Comparison of ENCODE assay signal across 1 cellular context in the genomic region with DNA sequence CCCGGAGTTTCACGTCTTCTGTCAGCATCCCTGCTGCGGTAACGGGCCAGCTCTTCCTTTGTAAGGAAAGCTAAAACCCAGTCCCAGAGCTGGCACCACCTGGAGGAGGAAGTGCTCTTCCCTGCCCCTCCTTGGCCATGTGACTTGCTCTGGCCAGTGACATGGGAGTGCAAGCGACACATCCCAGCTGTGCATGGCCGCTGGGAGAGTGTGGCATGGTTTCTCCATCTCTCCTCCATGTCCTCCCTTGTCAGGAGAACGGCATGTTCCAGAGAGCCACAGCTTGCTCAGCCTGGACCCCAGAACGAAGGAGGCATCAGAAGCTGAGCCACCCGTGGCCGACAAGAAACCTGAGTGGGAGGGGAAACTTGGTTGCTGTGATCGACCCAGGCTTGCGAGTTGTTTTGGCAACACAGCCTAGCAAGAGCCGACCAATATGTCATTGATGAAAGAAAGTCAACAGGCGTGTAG.
A peak's percentile ranks its signal among the peaks of the same experiment; 100 is the strongest.
TF ChIP-seq lines count a peak whose summit lies in the region.

No MANE protein-coding gene starts in this region.

TF ChIP-seq in HepG2, 621 proteins besides CTCF, POLR2A, EP300 and RAD21 (continued from another document and continues in another):
- TF ChIP-seq, protein P1, sequence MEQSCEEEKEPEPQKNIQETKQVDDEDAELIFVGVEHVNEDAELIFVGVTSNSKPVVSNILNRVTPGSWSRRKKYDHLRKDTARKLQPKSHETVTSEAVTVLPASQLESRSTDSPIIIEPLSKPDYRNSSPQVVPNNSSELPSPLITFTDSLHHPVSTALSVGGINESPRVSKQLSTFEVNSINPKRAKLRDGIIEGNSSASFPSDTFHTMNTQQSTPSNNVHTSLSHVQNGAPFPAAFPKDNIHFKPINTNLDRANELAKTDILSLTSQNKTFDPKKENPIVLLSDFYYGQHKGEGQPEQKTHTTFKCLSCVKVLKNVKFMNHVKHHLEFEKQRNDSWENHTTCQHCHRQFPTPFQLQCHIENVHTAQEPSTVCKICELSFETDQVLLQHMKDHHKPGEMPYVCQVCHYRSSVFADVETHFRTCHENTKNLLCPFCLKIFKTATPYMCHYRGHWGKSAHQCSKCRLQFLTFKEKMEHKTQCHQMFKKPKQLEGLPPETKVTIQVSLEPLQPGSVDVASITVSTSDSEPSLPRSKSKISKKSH (CRISPR knock-in tag; IDR thresholded peaks at IDR 0.05; ENCODE audit: borderline replicate concordance) = 0 out of 2 replicates have a peak, but pooled peaks have one; percentile 60
- no peak for TF ChIP-seq MYNN (CRISPR knock-in tag; IDR thresholded peaks at IDR 0.05; ENCODE audit: low read depth)
- TF ChIP-seq, protein P2, sequence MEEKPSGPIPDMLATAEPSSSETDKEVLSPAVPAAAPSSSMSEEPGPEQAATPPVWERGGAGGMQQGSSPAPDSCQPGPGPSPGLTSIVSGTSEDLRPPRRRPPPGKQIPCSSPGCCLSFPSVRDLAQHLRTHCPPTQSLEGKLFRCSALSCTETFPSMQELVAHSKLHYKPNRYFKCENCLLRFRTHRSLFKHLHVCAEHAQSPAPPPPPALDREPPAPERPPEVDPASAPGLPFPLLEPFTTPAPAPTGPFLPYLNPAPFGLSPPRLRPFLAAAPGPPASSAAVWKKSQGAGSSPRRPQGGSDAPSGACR (CRISPR knock-in tag; IDR thresholded peaks at IDR 0.05) = no peak
- no peak for TF ChIP-seq RFX1 (IDR thresholded peaks at IDR 0.05)
- TF ChIP-seq, protein P3, sequence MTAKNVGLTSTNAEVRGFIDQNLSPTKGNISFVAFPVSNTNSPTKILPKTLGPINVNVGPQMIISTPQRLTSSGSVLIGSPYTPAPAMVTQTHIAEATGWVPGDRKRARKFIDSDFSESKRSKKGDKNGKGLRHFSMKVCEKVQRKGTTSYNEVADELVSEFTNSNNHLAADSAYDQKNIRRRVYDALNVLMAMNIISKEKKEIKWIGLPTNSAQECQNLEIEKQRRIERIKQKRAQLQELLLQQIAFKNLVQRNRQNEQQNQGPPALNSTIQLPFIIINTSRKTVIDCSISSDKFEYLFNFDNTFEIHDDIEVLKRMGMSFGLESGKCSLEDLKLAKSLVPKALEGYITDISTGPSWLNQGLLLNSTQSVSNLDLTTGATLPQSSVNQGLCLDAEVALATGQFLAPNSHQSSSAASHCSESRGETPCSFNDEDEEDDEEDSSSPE (CRISPR knock-in tag; IDR thresholded peaks at IDR 0.05) = no peak
- TF ChIP-seq ZNF446 (CRISPR knock-in tag; IDR thresholded peaks at IDR 0.05) = no peak
- TF ChIP-seq POLR2G (IDR thresholded peaks at IDR 0.05; ENCODE audit: low read depth, low read length) = peak; percentile 25; the same call in 1 of the 2 replicates
- TF ChIP-seq, protein P4, sequence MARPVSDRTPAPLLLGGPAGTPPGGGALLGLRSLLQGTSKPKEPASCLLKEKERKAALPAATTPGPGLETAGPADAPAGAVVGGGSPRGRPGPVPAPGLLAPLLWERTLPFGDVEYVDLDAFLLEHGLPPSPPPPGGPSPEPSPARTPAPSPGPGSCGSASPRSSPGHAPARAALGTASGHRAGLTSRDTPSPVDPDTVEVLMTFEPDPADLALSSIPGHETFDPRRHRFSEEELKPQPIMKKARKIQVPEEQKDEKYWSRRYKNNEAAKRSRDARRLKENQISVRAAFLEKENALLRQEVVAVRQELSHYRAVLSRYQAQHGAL (CRISPR knock-in tag; IDR thresholded peaks at IDR 0.05; ENCODE audit: not compliant biosample characterization) = no peak
- TF ChIP-seq, protein P5, sequence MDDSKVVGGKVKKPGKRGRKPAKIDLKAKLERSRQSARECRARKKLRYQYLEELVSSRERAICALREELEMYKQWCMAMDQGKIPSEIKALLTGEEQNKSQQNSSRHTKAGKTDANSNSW (CRISPR knock-in tag; IDR thresholded peaks at IDR 0.05; ENCODE audit: borderline replicate concordance) = no peak
- TF ChIP-seq, protein P6, sequence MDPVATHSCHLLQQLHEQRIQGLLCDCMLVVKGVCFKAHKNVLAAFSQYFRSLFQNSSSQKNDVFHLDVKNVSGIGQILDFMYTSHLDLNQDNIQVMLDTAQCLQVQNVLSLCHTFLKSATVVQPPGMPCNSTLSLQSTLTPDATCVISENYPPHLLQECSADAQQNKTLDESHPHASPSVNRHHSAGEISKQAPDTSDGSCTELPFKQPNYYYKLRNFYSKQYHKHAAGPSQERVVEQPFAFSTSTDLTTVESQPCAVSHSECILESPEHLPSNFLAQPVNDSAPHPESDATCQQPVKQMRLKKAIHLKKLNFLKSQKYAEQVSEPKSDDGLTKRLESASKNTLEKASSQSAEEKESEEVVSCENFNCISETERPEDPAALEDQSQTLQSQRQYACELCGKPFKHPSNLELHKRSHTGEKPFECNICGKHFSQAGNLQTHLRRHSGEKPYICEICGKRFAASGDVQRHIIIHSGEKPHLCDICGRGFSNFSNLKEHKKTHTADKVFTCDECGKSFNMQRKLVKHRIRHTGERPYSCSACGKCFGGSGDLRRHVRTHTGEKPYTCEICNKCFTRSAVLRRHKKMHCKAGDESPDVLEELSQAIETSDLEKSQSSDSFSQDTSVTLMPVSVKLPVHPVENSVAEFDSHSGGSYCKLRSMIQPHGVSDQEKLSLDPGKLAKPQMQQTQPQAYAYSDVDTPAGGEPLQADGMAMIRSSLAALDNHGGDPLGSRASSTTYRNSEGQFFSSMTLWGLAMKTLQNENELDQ (CRISPR knock-in tag; IDR thresholded peaks at IDR 0.05; ENCODE audit: borderline replicate concordance) = no peak
- TF ChIP-seq NRL (CRISPR knock-in tag; IDR thresholded peaks at IDR 0.05; ENCODE audit: borderline replicate concordance) = no peak
- TF ChIP-seq KLF15 (CRISPR knock-in tag; IDR thresholded peaks at IDR 0.05; ENCODE audit: borderline replicate concordance) = no peak
- TF ChIP-seq SIX1 (CRISPR knock-in tag; IDR thresholded peaks at IDR 0.05; ENCODE audit: borderline replicate concordance) = no peak
- no peak for TF ChIP-seq MLLT10 (CRISPR knock-in tag; IDR thresholded peaks at IDR 0.05)
- no peak for TF ChIP-seq ZFAT (CRISPR knock-in tag; conservative IDR thresholded peaks at IDR 0.05)
- TF ChIP-seq, protein P7, sequence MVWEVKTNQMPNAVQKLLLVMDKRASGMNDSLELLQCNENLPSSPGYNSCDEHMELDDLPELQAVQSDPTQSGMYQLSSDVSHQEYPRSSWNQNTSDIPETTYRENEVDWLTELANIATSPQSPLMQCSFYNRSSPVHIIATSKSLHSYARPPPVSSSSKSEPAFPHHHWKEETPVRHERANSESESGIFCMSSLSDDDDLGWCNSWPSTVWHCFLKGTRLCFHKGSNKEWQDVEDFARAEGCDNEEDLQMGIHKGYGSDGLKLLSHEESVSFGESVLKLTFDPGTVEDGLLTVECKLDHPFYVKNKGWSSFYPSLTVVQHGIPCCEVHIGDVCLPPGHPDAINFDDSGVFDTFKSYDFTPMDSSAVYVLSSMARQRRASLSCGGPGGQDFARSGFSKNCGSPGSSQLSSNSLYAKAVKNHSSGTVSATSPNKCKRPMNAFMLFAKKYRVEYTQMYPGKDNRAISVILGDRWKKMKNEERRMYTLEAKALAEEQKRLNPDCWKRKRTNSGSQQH (CRISPR knock-in tag; IDR thresholded peaks at IDR 0.05; ENCODE audit: low read depth) = no peak
- TF ChIP-seq, protein P8, sequence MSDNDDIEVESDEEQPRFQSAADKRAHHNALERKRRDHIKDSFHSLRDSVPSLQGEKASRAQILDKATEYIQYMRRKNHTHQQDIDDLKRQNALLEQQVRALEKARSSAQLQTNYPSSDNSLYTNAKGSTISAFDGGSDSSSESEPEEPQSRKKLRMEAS (IDR thresholded peaks at IDR 0.05) = no peak
- TF ChIP-seq, protein P9, sequence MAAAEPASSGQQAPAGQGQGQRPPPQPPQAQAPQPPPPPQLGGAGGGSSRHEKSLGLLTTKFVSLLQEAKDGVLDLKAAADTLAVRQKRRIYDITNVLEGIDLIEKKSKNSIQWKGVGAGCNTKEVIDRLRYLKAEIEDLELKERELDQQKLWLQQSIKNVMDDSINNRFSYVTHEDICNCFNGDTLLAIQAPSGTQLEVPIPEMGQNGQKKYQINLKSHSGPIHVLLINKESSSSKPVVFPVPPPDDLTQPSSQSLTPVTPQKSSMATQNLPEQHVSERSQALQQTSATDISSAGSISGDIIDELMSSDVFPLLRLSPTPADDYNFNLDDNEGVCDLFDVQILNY (CRISPR knock-in tag; conservative IDR thresholded peaks at IDR 0.05) = no peak
- TF ChIP-seq, protein P10, sequence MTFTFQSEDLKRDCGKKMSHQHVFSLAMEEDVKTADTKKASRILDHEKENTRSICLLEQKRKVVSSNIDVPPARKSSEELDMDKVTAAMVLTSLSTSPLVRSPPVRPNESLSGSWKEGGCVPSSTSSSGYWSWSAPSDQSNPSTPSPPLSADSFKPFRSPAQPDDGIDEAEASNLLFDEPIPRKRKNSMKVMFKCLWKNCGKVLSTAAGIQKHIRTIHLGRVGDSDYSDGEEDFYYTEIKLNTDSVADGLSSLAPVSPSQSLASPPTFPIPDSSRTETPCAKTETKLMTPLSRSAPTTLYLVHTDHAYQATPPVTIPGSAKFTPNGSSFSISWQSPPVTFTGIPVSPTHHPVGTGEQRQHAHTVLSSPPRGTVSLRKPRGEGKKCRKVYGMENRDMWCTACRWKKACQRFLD (CRISPR knock-in tag; IDR thresholded peaks at IDR 0.05; ENCODE audit: borderline replicate concordance) = no peak
- no peak for TF ChIP-seq ZNF556 (CRISPR knock-in tag; IDR thresholded peaks at IDR 0.05; ENCODE audit: borderline replicate concordance)
- TF ChIP-seq FOXC1 (CRISPR knock-in tag; IDR thresholded peaks at IDR 0.05; ENCODE audit: borderline replicate concordance) = no peak
- TF ChIP-seq, protein P11, sequence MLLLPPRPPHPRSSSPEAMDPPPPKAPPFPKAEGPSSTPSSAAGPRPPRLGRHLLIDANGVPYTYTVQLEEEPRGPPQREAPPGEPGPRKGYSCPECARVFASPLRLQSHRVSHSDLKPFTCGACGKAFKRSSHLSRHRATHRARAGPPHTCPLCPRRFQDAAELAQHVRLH (CRISPR knock-in tag; IDR thresholded peaks at IDR 0.05; ENCODE audit: borderline replicate concordance, low read depth) = no peak
- no peak for TF ChIP-seq MXD4 (CRISPR knock-in tag; IDR thresholded peaks at IDR 0.05)
- no peak for TF ChIP-seq ZBTB21 (CRISPR knock-in tag; IDR thresholded peaks at IDR 0.05)
- TF ChIP-seq TAF1 (CRISPR knock-in tag; IDR thresholded peaks at IDR 0.05) = peak; percentile 36; the same call in 1 of the 2 replicates
- TF ChIP-seq, protein P12, sequence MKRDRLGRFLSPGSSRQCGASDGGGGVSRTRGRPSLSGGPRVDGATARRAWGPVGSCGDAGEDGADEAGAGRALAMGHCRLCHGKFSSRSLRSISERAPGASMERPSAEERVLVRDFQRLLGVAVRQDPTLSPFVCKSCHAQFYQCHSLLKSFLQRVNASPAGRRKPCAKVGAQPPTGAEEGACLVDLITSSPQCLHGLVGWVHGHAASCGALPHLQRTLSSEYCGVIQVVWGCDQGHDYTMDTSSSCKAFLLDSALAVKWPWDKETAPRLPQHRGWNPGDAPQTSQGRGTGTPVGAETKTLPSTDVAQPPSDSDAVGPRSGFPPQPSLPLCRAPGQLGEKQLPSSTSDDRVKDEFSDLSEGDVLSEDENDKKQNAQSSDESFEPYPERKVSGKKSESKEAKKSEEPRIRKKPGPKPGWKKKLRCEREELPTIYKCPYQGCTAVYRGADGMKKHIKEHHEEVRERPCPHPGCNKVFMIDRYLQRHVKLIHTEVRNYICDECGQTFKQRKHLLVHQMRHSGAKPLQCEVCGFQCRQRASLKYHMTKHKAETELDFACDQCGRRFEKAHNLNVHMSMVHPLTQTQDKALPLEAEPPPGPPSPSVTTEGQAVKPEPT (CRISPR knock-in tag; IDR thresholded peaks at IDR 0.05; ENCODE audit: low read depth) = no peak
- no peak for TF ChIP-seq ZNF317 (CRISPR knock-in tag; IDR thresholded peaks at IDR 0.05)
- no peak for TF ChIP-seq BORCS8-MEF2B (CRISPR knock-in tag; IDR thresholded peaks at IDR 0.05)
- no peak for TF ChIP-seq ZNF788 (CRISPR knock-in tag; IDR thresholded peaks at IDR 0.05; ENCODE audit: borderline replicate concordance)
- TF ChIP-seq ZNF329 (CRISPR knock-in tag; IDR thresholded peaks at IDR 0.05; ENCODE audit: low read depth) = no peak
- no peak for TF ChIP-seq SAFB2 (CRISPR knock-in tag; IDR thresholded peaks at IDR 0.05; ENCODE audit: borderline replicate concordance, low read depth)
- TF ChIP-seq, protein P13, sequence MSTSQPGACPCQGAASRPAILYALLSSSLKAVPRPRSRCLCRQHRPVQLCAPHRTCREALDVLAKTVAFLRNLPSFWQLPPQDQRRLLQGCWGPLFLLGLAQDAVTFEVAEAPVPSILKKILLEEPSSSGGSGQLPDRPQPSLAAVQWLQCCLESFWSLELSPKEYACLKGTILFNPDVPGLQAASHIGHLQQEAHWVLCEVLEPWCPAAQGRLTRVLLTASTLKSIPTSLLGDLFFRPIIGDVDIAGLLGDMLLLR (CRISPR knock-in tag; IDR thresholded peaks at IDR 0.05) = no peak
- TF ChIP-seq ZFP62 (CRISPR knock-in tag; IDR thresholded peaks at IDR 0.05) = no peak
- TF ChIP-seq PPARG (CRISPR knock-in tag; conservative IDR thresholded peaks at IDR 0.05) = no peak
- no peak for TF ChIP-seq ZNF792 (CRISPR knock-in tag; IDR thresholded peaks at IDR 0.05)
- TF ChIP-seq CC2D1A (CRISPR knock-in tag; IDR thresholded peaks at IDR 0.05) = no peak
- TF ChIP-seq ZNF382 (CRISPR knock-in tag; IDR thresholded peaks at IDR 0.05; ENCODE audit: borderline replicate concordance) = no peak
- 0 out of 2 replicates have a peak, but pooled peaks have one; percentile 25 for TF ChIP-seq ZNF326 (CRISPR knock-in tag; IDR thresholded peaks at IDR 0.05; ENCODE audit: borderline replicate concordance)
- TF ChIP-seq ZNF207 (IDR thresholded peaks at IDR 0.05; ENCODE audit: borderline replicate concordance) = no peak
- peak; percentile 71 for TF ChIP-seq NFYB (CRISPR knock-in tag; IDR thresholded peaks at IDR 0.05)
- no peak for TF ChIP-seq SIN3B (IDR thresholded peaks at IDR 0.05; ENCODE audit: low read length)
- TF ChIP-seq PCBP2 (optimal IDR thresholded peaks at IDR 0.05; ENCODE audit: low read depth, low read length, poor library complexity, severe bottlenecking) = no peak
- no peak for TF ChIP-seq SRSF4 (IDR thresholded peaks at IDR 0.05; ENCODE audit: low read depth, low read length, poor library complexity, severe bottlenecking)
- TF ChIP-seq, protein P14, sequence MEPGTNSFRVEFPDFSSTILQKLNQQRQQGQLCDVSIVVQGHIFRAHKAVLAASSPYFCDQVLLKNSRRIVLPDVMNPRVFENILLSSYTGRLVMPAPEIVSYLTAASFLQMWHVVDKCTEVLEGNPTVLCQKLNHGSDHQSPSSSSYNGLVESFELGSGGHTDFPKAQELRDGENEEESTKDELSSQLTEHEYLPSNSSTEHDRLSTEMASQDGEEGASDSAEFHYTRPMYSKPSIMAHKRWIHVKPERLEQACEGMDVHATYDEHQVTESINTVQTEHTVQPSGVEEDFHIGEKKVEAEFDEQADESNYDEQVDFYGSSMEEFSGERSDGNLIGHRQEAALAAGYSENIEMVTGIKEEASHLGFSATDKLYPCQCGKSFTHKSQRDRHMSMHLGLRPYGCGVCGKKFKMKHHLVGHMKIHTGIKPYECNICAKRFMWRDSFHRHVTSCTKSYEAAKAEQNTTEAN (CRISPR knock-in tag; conservative IDR thresholded peaks at IDR 0.05) = no peak
- no peak for TF ChIP-seq SMARCC2 (IDR thresholded peaks at IDR 0.05)
- TF ChIP-seq NONO (IDR thresholded peaks at IDR 0.05) = no peak
- TF ChIP-seq NONO (CRISPR knock-in tag; conservative IDR thresholded peaks at IDR 0.05) = 0 out of 2 replicates have a peak, but pooled peaks have one; percentile 4
- no peak for TF ChIP-seq PAX8 (CRISPR knock-in tag; IDR thresholded peaks at IDR 0.05; ENCODE audit: borderline replicate concordance)
- TF ChIP-seq ZBTB7B (CRISPR knock-in tag; IDR thresholded peaks at IDR 0.05) = no peak
